Comparison of ENCODE assay signal across 25 cellular contexts in genomic region chr2:121965666-121966065, GRCh38.
"Had no signal": no experiment of that assay in that cellular context is flagged by ENCODE, and none has a peak within 500 bp of the region (broad histone marks: within the 10 kb centered on the region; RNA-seq: fewer than 3 reads in every experiment).

No MANE protein-coding gene starts in this region.

- H3K27ac Mint-ChIP-seq: mesothelial cell of epicardium; naive thymus-derived CD4-positive, alpha-beta T cell; nephron; stimulated activated memory B cell treated with anti-CD40 and anti-IgM and Interleukin-4, amounts not matched to agents 10 μg/mL and 1 μg/mL and 100 μg/mL, for 72 hours had no signal

- H3K4me3 Mint-ChIP-seq: central memory CD8-positive, alpha-beta T cell; mesothelial cell of epicardium; naive thymus-derived CD4-positive, alpha-beta T cell; nephron; stimulated activated memory B cell treated with anti-CD40 and anti-IgM and Interleukin-4, amounts not matched to agents 10 μg/mL and 1 μg/mL and 100 μg/mL, for 72 hours had no signal

- H3K27me3 ChIP-seq: colonic mucosa, sigmoid colon, tibial nerve, upper lobe of left lung, uterus had no signal

- H3K4me1 Mint-ChIP-seq: central memory CD8-positive, alpha-beta T cell had no signal

- H3K36me3 ChIP-seq: colonic mucosa, prostate gland, sigmoid colon, thoracic aorta, tibial nerve, upper lobe of left lung, uterus had no signal

- ATAC-seq: left cardiac atrium; left ventricle myocardium superior; naive thymus-derived CD4-positive, alpha-beta T cell; right cardiac atrium; stimulated activated memory B cell treated with anti-CD40 and anti-IgM and Interleukin-4, amounts not matched to agents 10 μg/mL and 1 μg/mL and 100 μg/mL, for 72 hours; stimulated activated naive CD8-positive, alpha-beta T cell treated with anti-CD3 and anti-CD28 coated beads, Interleukin-15, Interleukin-2, amounts not matched to agents 100 U/mL and 50 U/mL, for 24 hours had no signal

- H3K27ac ChIP-seq: colonic mucosa, prostate gland, sigmoid colon, thoracic aorta, tibial nerve, upper lobe of left lung, uterus had no signal

- DNase-seq: colonic mucosa; dermis blood vessel endothelial cell; effector memory CD4-positive, alpha-beta T cell; head of caudate nucleus; left cardiac atrium; left ventricle myocardium superior; mesenchymal stem cell; naive thymus-derived CD4-positive, alpha-beta T cell; nucleus accumbens; right cardiac atrium; sigmoid colon; stimulated activated CD4-positive, alpha-beta T cell treated with anti-CD3 and anti-CD28 coated beads, Interleukin-2, amount 100 ng/mL, for 24 hours; stimulated activated CD4-positive, alpha-beta T cell treated with anti-CD3 and anti-CD28 coated beads, Interleukin-4, amount 100 ng/mL, for 24 hours; stimulated activated naive CD8-positive, alpha-beta T cell treated with anti-CD3 and anti-CD28 coated beads, Interleukin-15, Interleukin-2, amounts not matched to agents 100 U/mL and 50 U/mL, for 24 hours; substantia nigra; upper lobe of left lung; uterus had no signal

- H3K9me3 Mint-ChIP-seq: central memory CD8-positive, alpha-beta T cell; naive thymus-derived CD4-positive, alpha-beta T cell; stimulated activated memory B cell treated with anti-CD40 and anti-IgM and Interleukin-4, amounts not matched to agents 10 μg/mL and 1 μg/mL and 100 μg/mL, for 72 hours had no signal

- H3K9me3 ChIP-seq: colonic mucosa, prostate gland, sigmoid colon, thoracic aorta, tibial nerve, upper lobe of left lung, uterus had no signal

- H3K4me3 ChIP-seq: colonic mucosa, lung, prostate gland, sigmoid colon, thoracic aorta, tibial nerve, upper lobe of left lung, uterus had no signal

- H3K4me1 ChIP-seq: colonic mucosa, prostate gland, uterus had no signal

- H3K36me3 Mint-ChIP-seq: mesothelial cell of epicardium; naive thymus-derived CD4-positive, alpha-beta T cell; stimulated activated memory B cell treated with anti-CD40 and anti-IgM and Interleukin-4, amounts not matched to agents 10 μg/mL and 1 μg/mL and 100 μg/mL, for 72 hours had no signal
